In the genomic region with DNA sequence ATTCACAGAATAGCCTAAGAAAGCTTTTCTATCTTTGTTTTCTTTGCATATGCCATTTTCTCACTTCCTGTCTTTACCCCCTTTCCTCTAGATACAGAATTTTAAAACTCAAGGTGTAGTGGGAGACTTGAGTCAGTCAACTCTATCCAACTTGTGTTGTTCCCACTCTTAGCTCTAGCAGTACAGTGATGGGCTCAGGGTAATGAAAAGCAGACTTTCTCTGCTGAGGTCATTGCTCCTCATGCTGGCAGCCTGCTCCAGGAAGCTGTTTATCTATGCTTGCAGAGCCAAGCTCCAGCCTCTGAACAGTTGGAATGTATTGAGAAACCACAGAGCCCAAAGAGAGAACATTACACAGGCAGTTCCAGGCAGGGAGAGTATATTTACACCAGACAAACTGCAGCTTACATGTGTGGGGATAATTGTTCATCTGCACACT, we compare ENCODE assay signal across 8 cellular contexts.
DNase-seq lines count a peak whose midpoint lies in the region; ATAC-seq and TF ChIP-seq lines count a peak whose summit lies in the region.

No MANE protein-coding gene starts in this region.

- no peaks in the 10 kb centered on the region for H3K4me1 ChIP-seq in HEK293 (ENCODE audit: control insufficient read depth, insufficient read depth, low read length)
- H3K4me1 ChIP-seq in Panc1 (ENCODE audit: control insufficient read depth, insufficient read depth, low read length), result no peaks in the 10 kb centered on the region

- no peaks in the 10 kb centered on the region for H3K9me3 ChIP-seq in AG04450 (ENCODE audit: control insufficient read depth, insufficient read depth, low read length)
- no peaks in the 10 kb centered on the region for H3K9me3 ChIP-seq in HEK293 (ENCODE audit: control insufficient read depth, insufficient read depth, low read depth, low read length)
- no peaks in the 10 kb centered on the region for H3K9me3 ChIP-seq in Panc1 (ENCODE audit: control insufficient read depth, insufficient read depth, low read depth, low read length)

- peak; percentile 94 for DNase-seq in AG04450 (ENCODE audit: low read depth, low spot score)
- no peak for DNase-seq in Panc1 (ENCODE audit: low read depth, low spot score)
- peak; percentile 50 for DNase-seq in epithelial cell of esophagus (ENCODE audit: low read depth)
- DNase-seq in midbrain (lab: John Stamatoyannopoulos, UW), result peak; percentile 72
- no peak for DNase-seq in NK-92 (lab: John Stamatoyannopoulos, UW; ENCODE audit: unreplicated experiment)

- H3K4me3 ChIP-seq in AG04450 (ENCODE audit: low read depth, low read length) (no peak overlapping the region), HEK293 (ENCODE audit: low read depth, low read length) (no peak overlapping the region), Panc1 (ENCODE audit: low read depth in 2 of 2, low read length in 2 of 2) (no peak overlapping the region), epithelial cell of esophagus (ENCODE audit: low read length) (no peak overlapping the region)

- H3K27me3 ChIP-seq in AG04450 (ENCODE audit: control insufficient read depth, insufficient read depth, low read length) (no peaks in the 10 kb centered on the region), Panc1 (ENCODE audit: control insufficient read depth, insufficient read depth, low read length) (no peaks in the 10 kb centered on the region)

- BruUV-seq in Panc1 (replicated peaks; lab: Mats Ljungman, UMichigan), result no TSS peak

- POLR2A ChIA-PET in AG04450 (lab: Yijun Ruan, JAX) (interaction anchor here (0.7 to 1.0 kb wide), 3 partner anchors 56 to 102 kb away, joined by 3 to 4 read pairs (median 3); no protein-coding TSS in a partner anchor), HEK293 (lab: Yijun Ruan, JAX) (interaction anchor here (0.6 to 0.8 kb wide), 2 partner anchors 20 to 51 kb away, joined by 3 to 6 read pairs; no protein-coding TSS in a partner anchor), Panc1 (lab: Charles Lee) (no interaction called here)

- in situ Hi-C loops in Panc1 (cut with HindIII; ENCODE audit: low pct_unique_long_range_greater_than_20kb, low sequenced_read_pairs), result no loop called here

- intact Hi-C loops in Panc1 (cut with micrococcal nuclease; ENCODE audit: unreplicated experiment), result no loop called here

- TF ChIP-seq CTCF in AG04450 (IDR thresholded peaks at IDR 0.05; ENCODE audit: low read depth, low read length) (no peak), HEK293 (tag by site-specific recombination; IDR thresholded peaks at IDR 0.05) (no peak), Panc1 (IDR thresholded peaks at IDR 0.05) (no peak), epithelial cell of esophagus (IDR thresholded peaks at IDR 0.05; ENCODE audit: insufficient read depth, low read depth, low read length, missing control alignments) (no peak)

- ATAC-seq in Panc1, result peak; percentile 73
- no peak for ATAC-seq in HG02798 (IDR thresholded peaks at IDR 0.05; ENCODE audit: poor library complexity, unreplicated experiment)
- no peak for ATAC-seq in HG03175 (IDR thresholded peaks at IDR 0.05; ENCODE audit: unreplicated experiment)

- CTCF ChIA-PET in AG04450 (lab: Charles Lee), result interaction anchor here (0.5 to 1.0 kb wide), 2 partner anchors 40 to 148 kb away, joined by 3 read pairs; no protein-coding TSS in a partner anchor
- CTCF ChIA-PET in HEK293 (lab: Yijun Ruan, JAX), result interaction anchor here (0.7 to 1.6 kb wide), 3 partner anchors 14 to 62 kb away, joined by 3 to 6 read pairs (median 3); no protein-coding TSS in a partner anchor
- CTCF ChIA-PET in Panc1 (lab: Charles Lee), result no interaction called here

- H3K27ac ChIP-seq in AG04450 (ENCODE audit: low read depth, low read length) (peak overlapping the region; percentile 48), HEK293 (ENCODE audit: extremely low read depth, low read depth, low read length) (no peak overlapping the region), Panc1 (ENCODE audit: low read length) (no peak overlapping the region)

- H3K36me3 ChIP-seq in HEK293 (ENCODE audit: control insufficient read depth in 2 of 2, insufficient read depth in 1 of 2, low read length in 2 of 2) (no peaks in the 10 kb centered on the region), Panc1 (ENCODE audit: control insufficient read depth, insufficient read depth, low read length) (no peaks in the 10 kb centered on the region)

TF ChIP-seq in HEK293, 187 proteins besides CTCF, POLR2A, EP300 and RAD21 (continues in another document):
- no peak for TF ChIP-seq ZNF391 (tag by site-specific recombination; IDR thresholded peaks at IDR 0.05; ENCODE audit: borderline replicate concordance, low read depth)
- no peak for TF ChIP-seq ZNF785 (tag by site-specific recombination; IDR thresholded peaks at IDR 0.05)
- TF ChIP-seq ZNF660 (tag by site-specific recombination; IDR thresholded peaks at IDR 0.05), result peak; percentile 59; the same call in 1 of the 2 replicates
- no peak for TF ChIP-seq ZNF518A (tag by site-specific recombination; conservative IDR thresholded peaks at IDR 0.05; ENCODE audit: low read depth)
- TF ChIP-seq PRDM4 (tag by site-specific recombination; IDR thresholded peaks at IDR 0.05), result no peak

Comparison
In these comparisons a context has a peak if more than half of its experiments do, and no peak if none do; other contexts are left out.
1. DNase-seq: peak in AG04450 (single experiment), epithelial cell of esophagus (single experiment) and midbrain (single experiment); none in Panc1 (single experiment) and NK-92 (single experiment).